Comparison of ENCODE assay signal across 1 cellular context in genomic region chrX:15988661-15989603, GRCh38.
TF ChIP-seq lines count a peak whose summit lies in the region.

No MANE protein-coding gene starts in this region.

TF ChIP-seq in GM12878, 131 proteins besides CTCF, POLR2A, EP300 and RAD21 (continued from another document):
- TF ChIP-seq E2F8 (IDR thresholded peaks at IDR 0.05; ENCODE audit: low read depth, partially characterized antibody) = no peak
- TF ChIP-seq NKRF (conservative IDR thresholded peaks at IDR 0.05) = no peak
- TF ChIP-seq RFX5 (IDR thresholded peaks at IDR 0.05; ENCODE audit: low read depth, low read length) = no peak
- 0 out of 2 replicates have a peak, but pooled peaks have one; percentile 33 for TF ChIP-seq EED (IDR thresholded peaks at IDR 0.05; ENCODE audit: low read depth)
- no peak for TF ChIP-seq ETV6 (conservative IDR thresholded peaks at IDR 0.05 in 1 of 2, IDR thresholded peaks at IDR 0.05 in 1 of 2; ENCODE audit: borderline replicate concordance in 1 of 2, low read depth in 1 of 2)
- peak; percentile 35 to 76 for TF ChIP-seq IKZF2 (IDR thresholded peaks at IDR 0.05)
- no peak for TF ChIP-seq ZNF592 (IDR thresholded peaks at IDR 0.05)
- no peak for TF ChIP-seq ESRRA (IDR thresholded peaks at IDR 0.05; ENCODE audit: low read length)
- no peak for TF ChIP-seq HCFC1 (IDR thresholded peaks at IDR 0.05; ENCODE audit: low read length)
